Comparison of ENCODE assay signal across 1 cellular context in the genomic region with DNA sequence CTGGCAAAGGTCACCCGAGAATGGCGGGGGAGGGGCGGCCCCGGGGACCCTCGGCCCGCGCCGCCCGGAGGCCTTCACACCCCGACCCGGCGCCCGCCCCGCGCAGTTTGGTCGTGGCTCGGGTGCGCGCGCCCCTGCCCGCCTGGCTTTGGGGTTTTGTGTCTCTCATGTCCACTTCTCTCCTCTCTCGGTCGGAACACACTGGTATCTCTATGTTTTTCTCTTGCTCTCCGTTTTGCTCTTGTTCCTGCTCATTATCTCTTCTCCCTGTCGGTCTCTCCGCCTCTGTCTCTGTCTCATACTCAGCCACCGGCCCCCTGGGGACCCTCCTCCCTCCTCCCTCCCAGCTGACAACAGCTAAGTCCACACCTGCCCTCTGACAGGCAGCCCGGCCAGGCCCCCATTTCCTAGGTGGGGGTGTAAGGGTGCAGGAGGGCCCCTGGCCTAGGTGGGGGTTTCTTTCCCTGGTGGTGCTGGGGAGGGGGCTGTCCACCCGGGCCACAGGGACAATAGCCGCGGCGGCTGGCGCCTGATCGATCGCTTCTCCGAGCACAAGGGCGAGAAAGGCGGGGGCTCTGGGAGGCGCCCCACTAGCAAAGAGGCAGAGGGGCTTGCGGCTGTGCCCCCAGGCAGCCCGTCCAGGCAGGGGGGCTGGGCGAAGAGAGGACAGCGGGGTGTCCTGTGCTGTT.
TF ChIP-seq lines count a peak whose summit lies in the region.

No MANE protein-coding gene starts in this region.

TF ChIP-seq in endothelial cell of umbilical vein, 7 proteins besides CTCF, POLR2A, EP300 and RAD21:
- no peak for TF ChIP-seq MAX (IDR thresholded peaks at IDR 0.05; ENCODE audit: insufficient read depth, insufficient read length)
- peak; percentile 92 for TF ChIP-seq EZH2 (IDR thresholded peaks at IDR 0.05; ENCODE audit: borderline replicate concordance, low read depth, low read length, severe bottlenecking)
TF ChIP-seq in endothelial cell of umbilical vein: peak in this region for 1.
